In genomic region chr20:8373579-8373978, GRCh38 we compare ENCODE assay signal across 6 cellular contexts.
"Had no signal": no experiment of that assay in that cellular context is flagged by ENCODE, and none has a peak within 500 bp of the region (broad histone marks: within the 10 kb centered on the region; RNA-seq: fewer than 3 reads in every experiment).

No MANE protein-coding gene starts in this region.

- H3K9me3 Mint-ChIP-seq: IgD-negative memory B cell had no signal

- H3K27ac Mint-ChIP-seq: IgD-negative memory B cell had no signal

- FAIRE-seq: HTR-8/SVneo, K562 had no signal

- DNase-seq: KG1 had no signal

- H3K4me2 ChIP-seq: KMS-11 had no signal

- H3K27ac ChIP-seq: HL-60, KMS-11 had no signal

- ATAC-seq: K562 had no signal

- H3K4me3 ChIP-seq: K562 had no signal

- H3K4me3 Mint-ChIP-seq: IgD-negative memory B cell had no signal

- H3K9ac ChIP-seq: KMS-11 had no signal
